12 cellular contexts compared by ENCODE assay signal in genomic region chr15:66440501-66440900, GRCh38. TPM values are rescaled to one million over a fixed set of nuclear protein-coding genes. Genes with fewer than 3 reads are reported as not detected.
DNase-seq lines count a peak whose midpoint lies in the region; ATAC-seq and TF ChIP-seq lines count a peak whose summit lies in the region.
"Had no signal": no experiment of that assay in that cellular context is flagged by ENCODE, and none has a peak within 500 bp of the region (broad histone marks: within the 10 kb centered on the region; RNA-seq: fewer than 3 reads in every experiment).

No MANE protein-coding gene starts in this region.

- ATAC-seq in stimulated activated effector memory CD8-positive, alpha-beta T cell treated with anti-CD3 and anti-CD28 coated beads, Interleukin-12 subunit alpha, Interleukin-12 subunit beta, amount 100 ng/mL, for 72 hours: no peak
- ATAC-seq in GM18511 (IDR thresholded peaks at IDR 0.05; ENCODE audit: unreplicated experiment) (no peak), HG02678 (IDR thresholded peaks at IDR 0.05; ENCODE audit: unreplicated experiment) (no peak)
- ATAC-seq: HCT116 had no signal

- H3K27me3 Mint-ChIP-seq in activated CD4-positive, alpha-beta T cell treated with anti-CD3 and anti-CD28 coated beads, Interleukin-2, amount 10 ng/mL, durations not matched to agents 24 days and 14 days: no peaks in the 10 kb centered on the region
- no peaks in the 10 kb centered on the region for H3K27me3 Mint-ChIP-seq in brain
- H3K27me3 Mint-ChIP-seq: CD8-positive, alpha-beta memory T cell had no signal

- peaks cover 73% of the 10 kb centered on the region for H3K36me3 Mint-ChIP-seq in activated CD4-positive, alpha-beta T cell treated with anti-CD3 and anti-CD28 coated beads, Interleukin-2, amount 10 ng/mL, durations not matched to agents 24 days and 14 days (ENCODE audit: low read depth)
- H3K36me3 Mint-ChIP-seq in brain: peaks cover 83% of the 10 kb centered on the region
- peaks cover 100% of the 10 kb centered on the region for H3K36me3 Mint-ChIP-seq in stimulated activated effector memory CD8-positive, alpha-beta T cell treated with anti-CD3 and anti-CD28 coated beads, Interleukin-12 subunit alpha, Interleukin-12 subunit beta, amount 100 ng/mL, for 72 hours

- DNase-seq in activated CD4-positive, alpha-beta T cell treated with anti-CD3 and anti-CD28 coated beads, Interleukin-2, amount 10 ng/mL, durations not matched to agents 24 days and 14 days: no peak
- no peak for DNase-seq in activated CD4-positive, alpha-beta T cell treated with anti-CD3 and anti-CD28 coated beads for 1 hour
- DNase-seq in NCI-H2227 treated with DMSO at 0.1 percent for 48 hours (lab: John Stamatoyannopoulos, UW) (peak; percentile 36), HCEC 1CT (no peak)
- no peak for DNase-seq in stimulated activated effector memory CD8-positive, alpha-beta T cell treated with anti-CD3 and anti-CD28 coated beads, Interleukin-12 subunit alpha, Interleukin-12 subunit beta, amount 100 ng/mL, for 72 hours (ENCODE audit: low spot score in 2 of 2)
- DNase-seq: Caco-2; CD8-positive, alpha-beta memory T cell; GF-D8 had no signal

- peaks cover 6% of the 10 kb centered on the region for H3K4me1 Mint-ChIP-seq in activated CD4-positive, alpha-beta T cell treated with anti-CD3 and anti-CD28 coated beads, Interleukin-2, amount 10 ng/mL, durations not matched to agents 24 days and 14 days
- H3K4me1 Mint-ChIP-seq in brain: peaks cover 12% of the 10 kb centered on the region
- H3K4me1 Mint-ChIP-seq in stimulated activated effector memory CD8-positive, alpha-beta T cell treated with anti-CD3 and anti-CD28 coated beads, Interleukin-12 subunit alpha, Interleukin-12 subunit beta, amount 100 ng/mL, for 72 hours: no peaks in the 10 kb centered on the region

- intact Hi-C loops in activated CD4-positive, alpha-beta T cell treated with anti-CD3 and anti-CD28 coated beads, Interleukin-2, amount 10 ng/mL, durations not matched to agents 24 days and 14 days (cut with micrococcal nuclease): no loop called here

- peaks cover 2% of the 10 kb centered on the region for H3K9me3 Mint-ChIP-seq in activated CD4-positive, alpha-beta T cell treated with anti-CD3 and anti-CD28 coated beads, Interleukin-2, amount 10 ng/mL, durations not matched to agents 24 days and 14 days
- no peaks in the 10 kb centered on the region for H3K9me3 Mint-ChIP-seq in brain
- no peaks in the 10 kb centered on the region for H3K9me3 Mint-ChIP-seq in stimulated activated effector memory CD8-positive, alpha-beta T cell treated with anti-CD3 and anti-CD28 coated beads, Interleukin-12 subunit alpha, Interleukin-12 subunit beta, amount 100 ng/mL, for 72 hours
- H3K9me3 Mint-ChIP-seq: CD8-positive, alpha-beta memory T cell had no signal

- TF ChIP-seq CTCF in brain (conservative IDR thresholded peaks at IDR 0.05): no peak

- H3K27ac Mint-ChIP-seq in activated CD4-positive, alpha-beta T cell treated with anti-CD3 and anti-CD28 coated beads, Interleukin-2, amount 10 ng/mL, durations not matched to agents 24 days and 14 days: peak overlapping the region; percentile 29
- H3K27ac Mint-ChIP-seq in brain: peak overlapping the region in 4 of 5 experiments; percentile 8 to 96 (median 80)
- H3K27ac Mint-ChIP-seq in stimulated activated effector memory CD8-positive, alpha-beta T cell treated with anti-CD3 and anti-CD28 coated beads, Interleukin-12 subunit alpha, Interleukin-12 subunit beta, amount 100 ng/mL, for 72 hours: peak overlapping the region; percentile 12

- H3K4me3 Mint-ChIP-seq in activated CD4-positive, alpha-beta T cell treated with anti-CD3 and anti-CD28 coated beads, Interleukin-2, amount 10 ng/mL, durations not matched to agents 24 days and 14 days: no peak overlapping the region
- peak overlapping the region in 1 of 5 experiments; percentile 6 for H3K4me3 Mint-ChIP-seq in brain
- no peak overlapping the region for H3K4me3 Mint-ChIP-seq in stimulated activated effector memory CD8-positive, alpha-beta T cell treated with anti-CD3 and anti-CD28 coated beads, Interleukin-12 subunit alpha, Interleukin-12 subunit beta, amount 100 ng/mL, for 72 hours
- H3K4me3 Mint-ChIP-seq: CD8-positive, alpha-beta memory T cell had no signal

RNA-seq across cellular contexts. Expression of gene MAP2K1, which starts 53.8 kb away (rescaled TPM):
- 98.9 and 106 TPM in 2 replicates for total RNA-seq in activated CD4-positive, alpha-beta T cell treated with anti-CD3 and anti-CD28 coated beads, Interleukin-2, amount 10 ng/mL, durations not matched to agents 24 days and 14 days
- 61.3 TPM for polyA plus RNA-seq in brain (ENCODE audit: insufficient read depth, low read depth, low replicate concordance)

RNA-seq across cellular contexts. Expression of gene SNAPC5, which starts 57.1 kb away (rescaled TPM):
- total RNA-seq in activated CD4-positive, alpha-beta T cell treated with anti-CD3 and anti-CD28 coated beads, Interleukin-2, amount 10 ng/mL, durations not matched to agents 24 days and 14 days: 33.5 and 33.9 TPM in 2 replicates
- 23.9 TPM for polyA plus RNA-seq in brain (ENCODE audit: insufficient read depth, low read depth, low replicate concordance)

Comparison
In these comparisons a context has a peak if more than half of its experiments do, and no peak if none do; other contexts are left out.
1. H3K27ac Mint-ChIP-seq: peak in every context shown above with its lines; median percentile 80 in brain; 29 in activated CD4-positive, alpha-beta T cell treated with anti-CD3 and anti-CD28 coated beads, Interleukin-2, amount 10 ng/mL, durations not matched to agents 24 days and 14 days; 12 in stimulated activated effector memory CD8-positive, alpha-beta T cell treated with anti-CD3 and anti-CD28 coated beads, Interleukin-12 subunit alpha, Interleukin-12 subunit beta, amount 100 ng/mL, for 72 hours.